In the genomic region with DNA sequence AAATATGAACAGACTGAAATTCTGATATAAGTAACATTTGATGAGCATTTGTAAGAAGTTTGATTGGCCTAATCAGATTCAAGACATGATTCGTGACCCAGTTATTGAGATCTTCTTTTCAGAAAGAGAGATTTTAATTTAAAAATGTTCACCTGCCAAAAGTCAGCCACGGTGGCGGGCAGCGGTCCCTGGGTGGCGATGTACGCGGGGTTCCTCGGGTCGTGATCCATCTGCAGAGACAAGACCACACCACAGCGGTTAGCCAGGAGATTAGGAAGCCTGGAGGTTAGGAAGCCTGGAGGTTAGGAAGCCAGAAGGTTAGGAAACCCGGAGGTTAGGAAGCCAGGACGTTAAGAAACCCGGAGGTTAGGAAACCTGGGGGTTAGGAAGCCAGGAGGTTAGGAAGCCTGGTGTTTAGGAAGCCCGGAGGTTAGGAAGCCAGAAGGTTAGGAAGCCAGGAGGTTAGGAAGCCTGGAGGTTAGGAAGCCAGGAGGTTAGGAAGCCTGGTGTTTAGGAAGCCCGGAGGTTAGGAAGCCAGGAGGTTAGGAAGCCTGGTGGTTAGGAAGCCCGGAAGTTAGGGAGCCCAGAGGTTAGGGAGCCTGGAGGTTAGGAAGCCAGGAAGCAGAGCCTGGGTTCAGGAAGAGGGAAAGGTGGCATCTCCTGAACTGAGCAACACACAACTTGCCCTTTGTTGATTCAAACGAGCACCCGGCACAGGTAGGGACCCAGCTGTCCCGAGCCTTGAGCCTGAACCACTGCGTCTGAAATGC, we compare ENCODE assay signal across 18 cellular contexts.
DNase-seq lines count a peak whose midpoint lies in the region; ATAC-seq, FAIRE-seq and TF ChIP-seq lines count a peak whose summit lies in the region.
"Had no signal": no experiment of that assay in that cellular context is flagged by ENCODE, and none has a peak within 500 bp of the region (broad histone marks: within the 10 kb centered on the region; RNA-seq: fewer than 3 reads in every experiment).

No MANE protein-coding gene starts in this region.

- H3K27ac Mint-ChIP-seq in GM23338: no peak overlapping the region
- H3K27ac Mint-ChIP-seq: CD4-positive, alpha-beta memory T cell had no signal

- no peak for TF ChIP-seq RAD21 in H1 (IDR thresholded peaks at IDR 0.05 in 1 of 2, conservative IDR thresholded peaks at IDR 0.05 in 1 of 2; ENCODE audit: low read depth in 2 of 2, low read length in 2 of 2)

- peaks cover 21% of the 10 kb centered on the region for H3K27me3 Mint-ChIP-seq in GM23338 (ENCODE audit: insufficient read depth, low read depth, poor library complexity)

- CTCF ChIA-PET in H1 (lab: Charles Lee; ENCODE audit: partially characterized antibody): interaction anchor here (0.8 kb wide), 1 partner anchor 27 kb away, joined by 3 read pairs; no protein-coding TSS in a partner anchor

- DNase-seq in DND-41 (no peak), GM23338 (ENCODE audit: low spot score) (no peak), H1 (ENCODE audit: low read depth in 1 of 2, low spot score in 2 of 2) (no peak), neuronal stem cell (ENCODE audit: low spot score) (no peak), pons (ENCODE audit: low spot score) (no peak), HPDE6-E6E7 (ENCODE audit: extremely low spot score) (no peak)
- DNase-seq: BE2C; CD4-positive, alpha-beta memory T cell; DMS79; EL; IMR-90 had no signal

- H3K27me3 ChIP-seq in DND-41 (ENCODE audit: insufficient read depth, low read length, poor library complexity) (no peaks in the 10 kb centered on the region), GM23338 (ENCODE audit: insufficient read depth) (peaks cover 69% of the 10 kb centered on the region), H1 (replicated peaks in 1 of 4; ENCODE audit: control insufficient read depth in 3 of 4, extremely low read depth in 1 of 4, insufficient read depth in 3 of 4, low read length in 3 of 4) (peaks cover 66 to 96% (median 92%) of the 10 kb centered on the region in 4 experiments), neuronal stem cell (ENCODE audit: control insufficient read depth in 3 of 3, insufficient read depth in 3 of 3, low read depth in 1 of 3, low read length in 3 of 3) (no peaks in the 10 kb centered on the region)
- H3K27me3 ChIP-seq: BE2C had no signal

- no peak overlapping the region for H2AFZ ChIP-seq in DND-41 (ENCODE audit: low read depth, low read length)
- H2AFZ ChIP-seq in GM23338: no peak overlapping the region
- no peak overlapping the region for H2AFZ ChIP-seq in H1 (ENCODE audit: low read length)
- no peak overlapping the region for H2AFZ ChIP-seq in neuronal stem cell (ENCODE audit: low read length)

- H3K4me1 ChIP-seq in DND-41 (ENCODE audit: insufficient read depth, low read length) (no peaks in the 10 kb centered on the region), GM23338 (ENCODE audit: insufficient read depth) (no peaks in the 10 kb centered on the region), H1 (replicated peaks in 1 of 4; ENCODE audit: control insufficient read depth in 3 of 4, insufficient read depth in 4 of 4, low read length in 3 of 4) (no peaks in the 10 kb centered on the region), neuronal stem cell (ENCODE audit: control insufficient read depth in 2 of 2, insufficient read depth in 1 of 2, low read depth in 1 of 2, low read length in 2 of 2) (no peaks in the 10 kb centered on the region)
- H3K4me1 ChIP-seq: A549, BE2C had no signal

- no peaks in the 10 kb centered on the region for H3K79me2 ChIP-seq in DND-41 (ENCODE audit: insufficient read depth, low read length)
- no peaks in the 10 kb centered on the region for H3K79me2 ChIP-seq in GM23338 (replicated peaks; ENCODE audit: insufficient read depth)
- H3K79me2 ChIP-seq in H1 (ENCODE audit: control insufficient read depth in 1 of 2, insufficient read depth in 2 of 2, low read length in 2 of 2): no peaks in the 10 kb centered on the region

- H4K91ac ChIP-seq in H1 (replicated peaks; ENCODE audit: insufficient read length, low read length) (no peak overlapping the region), neuronal stem cell (ENCODE audit: low read depth, low read length, poor library complexity) (no peak overlapping the region)

- H3K56ac ChIP-seq in H1 (replicated peaks; ENCODE audit: insufficient read length, low read depth, low read length): no peak overlapping the region

- H2AK5ac ChIP-seq in H1 (ENCODE audit: low read depth, low read length) (no peak overlapping the region), neuronal stem cell (ENCODE audit: low read depth, low read length) (no peak overlapping the region)

- no peak overlapping the region for H3K18ac ChIP-seq in H1 (ENCODE audit: extremely low read depth, low read length)
- peak overlapping the region; percentile 36 for H3K18ac ChIP-seq in neuronal stem cell (ENCODE audit: low read length)

- H3K23ac ChIP-seq in H1 (ENCODE audit: insufficient read length): no peak overlapping the region
- no peak overlapping the region for H3K23ac ChIP-seq in neuronal stem cell (ENCODE audit: low read depth, low read length, poor library complexity)

- peaks cover 94% of the 10 kb centered on the region for H3K36me3 ChIP-seq in DND-41 (ENCODE audit: insufficient read depth, low read length)
- H3K36me3 ChIP-seq in GM23338 (ENCODE audit: insufficient read depth): no peaks in the 10 kb centered on the region; the same call in 1 of the 2 replicates
- H3K36me3 ChIP-seq in H1 (ENCODE audit: control insufficient read depth in 2 of 4, insufficient read depth in 4 of 4, low read length in 3 of 4): no peaks in the 10 kb centered on the region; a peak in 1 of 8 replicates
- peaks cover 60 to 97% of the 10 kb centered on the region in 2 donors for H3K36me3 ChIP-seq in neuronal stem cell (replicated peaks in 1 of 2; ENCODE audit: control insufficient read depth in 2 of 2, insufficient read depth in 2 of 2, low read length in 2 of 2)
- H3K36me3 ChIP-seq: BE2C had no signal

- H3K4me2 ChIP-seq in DND-41 (ENCODE audit: insufficient read depth, low read length) (no peak overlapping the region), GM23338 (no peak overlapping the region), H1 (ENCODE audit: insufficient read depth in 1 of 2, low read depth in 2 of 2, low read length in 2 of 2) (no peak overlapping the region), neuronal stem cell (ENCODE audit: insufficient read depth, low read length, poor library complexity, severe bottlenecking) (no peak overlapping the region)
- H3K4me2 ChIP-seq: A549 had no signal

- H3K27ac ChIP-seq in DND-41 (ENCODE audit: low read length) (peak overlapping the region; percentile 15; the same call in 1 of the 2 replicates), GM23338 (ENCODE audit: low read depth) (no peak overlapping the region), H1 (ENCODE audit: low read depth, low read length) (no peak overlapping the region), neuronal stem cell (replicated peaks; ENCODE audit: low read length) (no peak overlapping the region)
- H3K27ac ChIP-seq: A549, C4-2B had no signal

- no peak overlapping the region for H2BK5ac ChIP-seq in H1 (ENCODE audit: low read depth, low read length)
- H2BK5ac ChIP-seq in neuronal stem cell (ENCODE audit: low read length): no peak overlapping the region

- TF ChIP-seq EP300 in H1 (IDR thresholded peaks at IDR 0.05; ENCODE audit: borderline replicate concordance in 1 of 2, low read depth in 2 of 2, low read length in 2 of 2): peak in 1 of 2 experiments; percentile 35; a peak in 1 of 3 replicates

- no peaks in the 10 kb centered on the region for H3F3A ChIP-seq in GM23338 (replicated peaks; ENCODE audit: low read depth)

- H3K9me3 ChIP-seq in DND-41 (ENCODE audit: insufficient read depth, low read length, severe bottlenecking) (no peaks in the 10 kb centered on the region), H1 (ENCODE audit: insufficient read depth in 2 of 2, low read depth in 1 of 2, low read length in 1 of 2) (peaks cover 0 to 10% of the 10 kb centered on the region in 2 experiments; a peak in 1 of 4 replicates), neuronal stem cell (replicated peaks in 1 of 2; ENCODE audit: control insufficient read depth in 2 of 2, insufficient read depth in 1 of 2, low read depth in 1 of 2, low read length in 2 of 2) (no peaks in the 10 kb centered on the region)
- H3K9me3 ChIP-seq: A549, BE2C had no signal

- H2BK15ac ChIP-seq in H1 (ENCODE audit: low read length) (no peak overlapping the region), neuronal stem cell (ENCODE audit: low read length) (no peak overlapping the region)

- FAIRE-seq in H1 (lab: Jason Lieb, UNC): no peak
- FAIRE-seq: A549, G401.6, GM12891, H54 had no signal

- H4K20me1 ChIP-seq in DND-41 (ENCODE audit: insufficient read depth, low read length) (no peaks in the 10 kb centered on the region), GM23338 (replicated peaks; ENCODE audit: insufficient read depth) (no peaks in the 10 kb centered on the region), H1 (replicated peaks in 1 of 2; ENCODE audit: control insufficient read depth in 1 of 2, insufficient read depth in 2 of 2, low read length in 2 of 2) (peaks cover 6 to 14% of the 10 kb centered on the region in 2 experiments)

- no peaks in the 10 kb centered on the region for H3K4me1 Mint-ChIP-seq in GM23338

- H4K5ac ChIP-seq in H1 (ENCODE audit: insufficient read length, low read depth, low read length): no peak overlapping the region

- ATAC-seq in DND-41 (ENCODE audit: insufficient read depth, low read depth): no peak
- ATAC-seq in GM23338: no peak
- ATAC-seq in GM19351 (IDR thresholded peaks at IDR 0.05; ENCODE audit: unreplicated experiment): no peak
- ATAC-seq: A549, HCT116 had no signal

- H3K36me3 Mint-ChIP-seq in GM23338 (ENCODE audit: low read depth): peaks cover 64% of the 10 kb centered on the region
- H3K36me3 Mint-ChIP-seq: CD4-positive, alpha-beta memory T cell had no signal

- H3K79me1 ChIP-seq in H1 (ENCODE audit: low read depth, low read length): no peaks in the 10 kb centered on the region
- H3K79me1 ChIP-seq in neuronal stem cell (ENCODE audit: low read depth, low read length): peaks cover 11% of the 10 kb centered on the region

- TF ChIP-seq CTCF in DND-41 (IDR thresholded peaks at IDR 0.05; ENCODE audit: borderline replicate concordance, extremely low read depth, low read length, poor library complexity, severe bottlenecking) (no peak), GM23338 (conservative IDR thresholded peaks at IDR 0.05; ENCODE audit: low read depth in 2 of 2) (no peak), H1 (IDR thresholded peaks at IDR 0.05; ENCODE audit: control extremely low read depth in 1 of 3, insufficient read depth in 1 of 3, low read depth in 1 of 3, low read length in 3 of 3) (no peak)

- no peak overlapping the region for H3K4me3 ChIP-seq in DND-41 (ENCODE audit: low read depth in 1 of 2, low read length in 2 of 2)
- H3K4me3 ChIP-seq in GM23338: no peak overlapping the region
- H3K4me3 ChIP-seq in H1 (ENCODE audit: extremely low read depth in 1 of 4, insufficient read depth in 2 of 4, low read depth in 3 of 4, low read length in 4 of 4): no peak overlapping the region
- no peak overlapping the region for H3K4me3 ChIP-seq in neuronal stem cell (ENCODE audit: low read length in 2 of 2)
- H3K4me3 ChIP-seq: A549 had no signal

- H2BK12ac ChIP-seq in H1 (ENCODE audit: low read depth, low read length) (no peak overlapping the region), neuronal stem cell (ENCODE audit: low read length) (no peak overlapping the region)

- H2BK20ac ChIP-seq in H1 (ENCODE audit: low read length): no peak overlapping the region

- H3K4ac ChIP-seq in H1 (replicated peaks; ENCODE audit: insufficient read length, low read depth, low read length) (no peak overlapping the region), neuronal stem cell (ENCODE audit: low read length) (no peak overlapping the region)

- no peaks in the 10 kb centered on the region for H3K9me2 ChIP-seq in GM23338 (ENCODE audit: insufficient read depth)

- H3K9ac ChIP-seq in DND-41 (ENCODE audit: low read depth, low read length): no peak overlapping the region
- no peak overlapping the region for H3K9ac ChIP-seq in H1 (replicated peaks in 1 of 4; ENCODE audit: extremely low read depth in 1 of 4, low read depth in 3 of 4, low read length in 3 of 4)
- H3K9ac ChIP-seq in neuronal stem cell (ENCODE audit: low read depth, low read length, poor library complexity): no peak overlapping the region

- H3K4me3 Mint-ChIP-seq in GM23338: no peak overlapping the region
- H3K4me3 Mint-ChIP-seq: CD4-positive, alpha-beta memory T cell had no signal

- H3K14ac ChIP-seq in H1 (ENCODE audit: insufficient read length) (no peak overlapping the region), neuronal stem cell (ENCODE audit: low read length) (no peak overlapping the region)

- 82% methylated on average over 20 of the region's 20 CpGs; no CpG with 5 or more reads in 1 of the 2 experiments for WGBS in H1 (ENCODE audit: extremely low coverage in 1 of 2, insufficient coverage in 1 of 2, insufficient read length in 1 of 2, insufficient replicate concordance in 2 of 2, low coverage in 1 of 2, low lambda C conversion rate in 2 of 2, missing lambda C conversion rate in 1 of 2), 2 experiments
- WGBS in neuronal stem cell (ENCODE audit: extremely low coverage in 2 of 2, insufficient read length in 2 of 2, insufficient replicate concordance in 1 of 2), 2 donors: no CpG with 5 or more reads among the region's 20 CpGs

- H4K8ac ChIP-seq in H1 (ENCODE audit: extremely low read depth, insufficient read depth, low read length) (no peak overlapping the region), neuronal stem cell (ENCODE audit: low read depth, low read length) (no peak overlapping the region)

- H3K23me2 ChIP-seq in H1 (ENCODE audit: low read depth, low read length): no peaks in the 10 kb centered on the region

- no peak for TF ChIP-seq POLR2A in H1 (IDR thresholded peaks at IDR 0.05; ENCODE audit: control extremely low read depth in 1 of 2, low read depth in 2 of 2, low read length in 2 of 2)

- peaks cover 96% of the 10 kb centered on the region for H3K9me3 Mint-ChIP-seq in GM23338

- POLR2A ChIA-PET in H1 (lab: Charles Lee; ENCODE audit: partially characterized antibody): interaction anchor here (0.7 kb wide), 1 partner anchor 11 kb away, joined by 3 read pairs; no protein-coding TSS in a partner anchor

- H2BK120ac ChIP-seq in H1 (replicated peaks; ENCODE audit: low read depth, low read length) (no peak overlapping the region), neuronal stem cell (ENCODE audit: low read depth, low read length) (no peak overlapping the region)
